In genomic region chr10:113000454-113000853, GRCh38 we compare ENCODE assay signal across 16 cellular contexts. TPM values are rescaled to one million over a fixed set of nuclear protein-coding genes. Genes with fewer than 3 reads are reported as not detected.
DNase-seq lines count a peak whose midpoint lies in the region; ATAC-seq and TF ChIP-seq lines count a peak whose summit lies in the region.
"Had no signal": no experiment of that assay in that cellular context is flagged by ENCODE, and none has a peak within 500 bp of the region (broad histone marks: within the 10 kb centered on the region; RNA-seq: fewer than 3 reads in every experiment).

No MANE protein-coding gene starts in this region.

- H3K4me1 ChIP-seq in ascending aorta, result peaks cover 3 to 45% of the 10 kb centered on the region in 2 donors
- H3K4me1 ChIP-seq in cardiac muscle cell (ENCODE audit: low read depth), result peaks cover 41% of the 10 kb centered on the region
- peaks cover 4 to 73% of the 10 kb centered on the region in 2 donors for H3K4me1 ChIP-seq in thoracic aorta (ENCODE audit: control insufficient read depth in 1 of 2, low read depth in 2 of 2)
- H3K4me1 ChIP-seq in naive thymus-derived CD4-positive, alpha-beta T cell (ENCODE audit: control insufficient read depth in 2 of 2, insufficient read depth in 2 of 2, low read length in 2 of 2), result peaks cover 0 to 6% of the 10 kb centered on the region in 2 donors

- H3K36me3 ChIP-seq in ascending aorta (no peaks in the 10 kb centered on the region), cardiac muscle cell (no peaks in the 10 kb centered on the region), thoracic aorta (no peaks in the 10 kb centered on the region)
- no peaks in the 10 kb centered on the region for H3K36me3 ChIP-seq in naive thymus-derived CD4-positive, alpha-beta T cell (ENCODE audit: control insufficient read depth in 2 of 3, insufficient read depth in 3 of 3, low read length in 3 of 3)
- H3K36me3 ChIP-seq: HAP-1 had no signal

- peak overlapping the region in 1 of 2 donors; percentile 17 for H3K4me3 ChIP-seq in ascending aorta
- H3K4me3 ChIP-seq in cardiac muscle cell, result no peak overlapping the region
- peak overlapping the region; percentile 21 for H3K4me3 ChIP-seq in thoracic aorta
- no peak overlapping the region for H3K4me3 ChIP-seq in naive thymus-derived CD4-positive, alpha-beta T cell (ENCODE audit: low read length)
- H3K4me3 ChIP-seq: HAP-1 had no signal

- H3K27ac ChIP-seq in ascending aorta (peak overlapping the region; percentile 56 to 76), cardiac muscle cell (peak overlapping the region; percentile 91), thoracic aorta (peak overlapping the region; percentile 51 to 60)
- no peak overlapping the region for H3K27ac ChIP-seq in naive thymus-derived CD4-positive, alpha-beta T cell (ENCODE audit: low read depth, low read length)

- H3K9me3 Mint-ChIP-seq in nephron progenitor cell, result no peaks in the 10 kb centered on the region
- peaks cover 0 to 3% (median 0%) of the 10 kb centered on the region in 11 donors for H3K9me3 Mint-ChIP-seq in naive thymus-derived CD4-positive, alpha-beta T cell
- H3K9me3 Mint-ChIP-seq: activated naive CD4-positive, alpha-beta T cell treated with anti-CD3 and anti-CD28 coated beads, Interleukin-2, amount 50 U/mL, for 24 hours; naive thymus-derived CD8-positive, alpha-beta T cell had no signal

- H3K9me3 ChIP-seq in ascending aorta (no peaks in the 10 kb centered on the region), cardiac muscle cell (ENCODE audit: low read depth) (no peaks in the 10 kb centered on the region), thoracic aorta (no peaks in the 10 kb centered on the region)
- no peaks in the 10 kb centered on the region for H3K9me3 ChIP-seq in naive thymus-derived CD4-positive, alpha-beta T cell (ENCODE audit: control insufficient read depth in 2 of 3, low read length in 3 of 3)
- H3K9me3 ChIP-seq: HAP-1 had no signal

- intact Hi-C loops in ascending aorta (cut with DNase I), result loop anchor here (5.0 kb wide), 1 partner anchor 48 kb away; the partner anchor contains the start of gene TCF7L2
- intact Hi-C loops in naive thymus-derived CD4-positive, alpha-beta T cell (cut with micrococcal nuclease), result no loop called here

- H3K4me3 Mint-ChIP-seq in nephron progenitor cell, result no peak overlapping the region
- H3K4me3 Mint-ChIP-seq in naive thymus-derived CD4-positive, alpha-beta T cell, result no peak overlapping the region
- H3K4me3 Mint-ChIP-seq: activated naive CD4-positive, alpha-beta T cell treated with anti-CD3 and anti-CD28 coated beads, Interleukin-2, amount 50 U/mL, for 24 hours; naive thymus-derived CD8-positive, alpha-beta T cell had no signal

- POLR2A ChIA-PET in naive thymus-derived CD4-positive, alpha-beta T cell (lab: Charles Lee), result no interaction called here

- CTCF ChIA-PET in naive thymus-derived CD4-positive, alpha-beta T cell (lab: Charles Lee), result no interaction called here

- peaks cover 29% of the 10 kb centered on the region for H3K36me3 Mint-ChIP-seq in nephron progenitor cell (ENCODE audit: low read depth)
- H3K36me3 Mint-ChIP-seq in naive thymus-derived CD4-positive, alpha-beta T cell, result no peaks in the 10 kb centered on the region
- H3K36me3 Mint-ChIP-seq: activated naive CD4-positive, alpha-beta T cell treated with anti-CD3 and anti-CD28 coated beads, Interleukin-2, amount 50 U/mL, for 24 hours; naive thymus-derived CD8-positive, alpha-beta T cell had no signal

- TF ChIP-seq CTCF in ascending aorta (IDR thresholded peaks at IDR 0.05) (no peak), cardiac muscle cell (IDR thresholded peaks at IDR 0.05; ENCODE audit: low read depth, low read length) (no peak), nephron progenitor cell (IDR thresholded peaks at IDR 0.05) (no peak), thoracic aorta (IDR thresholded peaks at IDR 0.05) (no peak)

- H3K27me3 ChIP-seq in ascending aorta, result no peaks in the 10 kb centered on the region
- H3K27me3 ChIP-seq in cardiac muscle cell, result no peaks in the 10 kb centered on the region
- no peaks in the 10 kb centered on the region for H3K27me3 ChIP-seq in thoracic aorta (replicated peaks; ENCODE audit: insufficient read depth)
- no peaks in the 10 kb centered on the region for H3K27me3 ChIP-seq in naive thymus-derived CD4-positive, alpha-beta T cell (ENCODE audit: control insufficient read depth in 2 of 2, insufficient read depth in 2 of 2, low read length in 2 of 2)

- DNase-seq in ascending aorta (ENCODE audit: low spot score in 2 of 2) (no peak), cardiac muscle cell (ENCODE audit: low read depth in 1 of 2, low spot score in 1 of 2) (no peak), nephron progenitor cell (no peak), thoracic aorta (ENCODE audit: low spot score) (no peak)
- no peak for DNase-seq in naive thymus-derived CD4-positive, alpha-beta T cell
- DNase-seq in central memory CD4-positive, alpha-beta T cell, result no peak
- DNase-seq: activated CD4-positive, alpha-beta T cell treated with anti-CD3 and anti-CD28 coated beads for 48 hours; activated T-cell treated with anti-CD3 and anti-CD28 coated beads for 4 hours; effector CD4-positive, alpha-beta T cell; naive thymus-derived CD8-positive, alpha-beta T cell; NCI-H1930; stimulated activated CD4-positive, alpha-beta T cell treated with anti-CD3 and anti-CD28 coated beads, Interleukin-1b, Interleukin-23, amount 100 ng/mL, for 48 hours; T1000 had no signal

- no peak for ATAC-seq in thoracic aorta (ENCODE audit: insufficient number of reproducible peaks, low FRiP score, low read depth)
- ATAC-seq in GM21423 (IDR thresholded peaks at IDR 0.05; ENCODE audit: unreplicated experiment), result no peak
- ATAC-seq in naive thymus-derived CD4-positive, alpha-beta T cell, result no peak
- ATAC-seq: naive thymus-derived CD8-positive, alpha-beta T cell had no signal

- H3K27me3 Mint-ChIP-seq in nephron progenitor cell (ENCODE audit: low read depth, poor library complexity), result peaks cover 5% of the 10 kb centered on the region
- H3K27me3 Mint-ChIP-seq in naive thymus-derived CD4-positive, alpha-beta T cell, result peaks cover under 1 to 57% (median 9%) of the 10 kb centered on the region in 5 donors

- H3K27ac Mint-ChIP-seq in nephron progenitor cell, result peak overlapping the region; percentile 77
- no peak overlapping the region for H3K27ac Mint-ChIP-seq in naive thymus-derived CD4-positive, alpha-beta T cell
- H3K27ac Mint-ChIP-seq: activated naive CD4-positive, alpha-beta T cell treated with anti-CD3 and anti-CD28 coated beads, Interleukin-2, amount 50 U/mL, for 24 hours had no signal

- H3K4me1 Mint-ChIP-seq in nephron progenitor cell, result peaks cover 76% of the 10 kb centered on the region
- peaks cover 0 to 5% (median 0%) of the 10 kb centered on the region in 7 donors for H3K4me1 Mint-ChIP-seq in naive thymus-derived CD4-positive, alpha-beta T cell
- H3K4me1 Mint-ChIP-seq: activated naive CD4-positive, alpha-beta T cell treated with anti-CD3 and anti-CD28 coated beads, Interleukin-2, amount 50 U/mL, for 24 hours had no signal

RNA-seq across cellular contexts. Expression of gene TCF7L2, which starts 50.4 kb away (rescaled TPM):
- 8.2 TPM for total RNA-seq in ascending aorta
- total RNA-seq in cardiac muscle cell, result 12.9 and 33.7 TPM in 2 replicates
- polyA plus RNA-seq in cardiac muscle cell, result 27.5 and 40.3 TPM in 2 replicates
- 10 to 100 TPM; 21.4 to 50.5 TPM for total RNA-seq in thoracic aorta
- 10 to 100 TPM in 1 of 5 experiments, 1 to 10 TPM in 3, under 1 TPM in 1; 0.39 to 31.4 (median 3.5) TPM for total RNA-seq in naive thymus-derived CD4-positive, alpha-beta T cell
- 1 to 10 TPM; 1.7 to 3.1 TPM for polyA plus RNA-seq in naive thymus-derived CD4-positive, alpha-beta T cell
